1 cellular context compared by ENCODE assay signal in the genomic region with DNA sequence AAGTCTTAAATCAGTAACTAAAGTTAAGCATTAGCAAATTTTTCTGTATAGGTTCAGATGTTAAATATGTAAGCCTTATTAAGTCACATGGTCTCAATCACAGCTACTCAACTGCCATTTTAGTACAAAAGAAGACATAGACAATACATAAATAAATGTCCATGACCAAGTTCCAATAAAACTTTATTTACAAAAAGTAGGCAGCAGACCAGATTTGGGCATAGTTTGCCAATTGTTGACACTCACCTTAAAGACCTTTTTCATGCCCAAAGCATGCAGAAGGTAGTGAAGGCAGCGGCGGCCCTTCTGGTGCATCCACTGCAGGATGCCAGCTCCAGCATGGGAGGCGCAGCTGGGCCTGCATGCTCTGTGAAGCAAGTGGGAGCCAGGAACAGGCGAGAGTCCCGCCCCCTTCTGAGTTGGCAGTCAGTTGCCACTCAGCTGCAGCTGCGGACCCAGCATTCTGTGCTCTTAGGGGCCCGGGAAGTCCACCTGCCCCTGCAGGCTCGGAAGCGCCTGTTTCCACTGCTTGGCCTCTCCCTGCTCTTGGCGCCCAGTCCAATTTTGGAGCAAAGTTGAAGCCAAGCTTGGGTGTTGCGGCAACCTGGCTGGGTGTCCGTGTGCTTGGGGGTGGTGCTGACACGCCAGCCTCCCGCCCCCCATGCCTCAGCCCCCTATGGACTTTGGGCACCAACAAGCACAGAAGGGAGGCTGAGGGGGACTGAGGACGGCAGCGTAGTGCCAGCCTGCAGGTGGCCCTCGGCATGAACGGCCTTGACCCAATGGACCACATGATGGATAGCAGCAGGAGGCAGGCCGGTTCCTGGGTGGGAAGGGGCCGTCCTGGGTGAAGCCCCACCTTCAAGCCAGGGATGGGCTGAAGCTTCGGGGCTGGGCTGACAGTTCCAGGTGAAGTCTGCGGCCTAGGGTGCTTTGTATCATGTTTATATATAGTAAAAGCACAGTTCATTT.
TF ChIP-seq lines count a peak whose summit lies in the region.

No MANE protein-coding gene starts in this region.

TF ChIP-seq in GM12878, 131 proteins besides CTCF, POLR2A, EP300 and RAD21:
- no peak for TF ChIP-seq NFIC (IDR thresholded peaks at IDR 0.05; ENCODE audit: low read depth, low read length)
- TF ChIP-seq, protein P1, sequence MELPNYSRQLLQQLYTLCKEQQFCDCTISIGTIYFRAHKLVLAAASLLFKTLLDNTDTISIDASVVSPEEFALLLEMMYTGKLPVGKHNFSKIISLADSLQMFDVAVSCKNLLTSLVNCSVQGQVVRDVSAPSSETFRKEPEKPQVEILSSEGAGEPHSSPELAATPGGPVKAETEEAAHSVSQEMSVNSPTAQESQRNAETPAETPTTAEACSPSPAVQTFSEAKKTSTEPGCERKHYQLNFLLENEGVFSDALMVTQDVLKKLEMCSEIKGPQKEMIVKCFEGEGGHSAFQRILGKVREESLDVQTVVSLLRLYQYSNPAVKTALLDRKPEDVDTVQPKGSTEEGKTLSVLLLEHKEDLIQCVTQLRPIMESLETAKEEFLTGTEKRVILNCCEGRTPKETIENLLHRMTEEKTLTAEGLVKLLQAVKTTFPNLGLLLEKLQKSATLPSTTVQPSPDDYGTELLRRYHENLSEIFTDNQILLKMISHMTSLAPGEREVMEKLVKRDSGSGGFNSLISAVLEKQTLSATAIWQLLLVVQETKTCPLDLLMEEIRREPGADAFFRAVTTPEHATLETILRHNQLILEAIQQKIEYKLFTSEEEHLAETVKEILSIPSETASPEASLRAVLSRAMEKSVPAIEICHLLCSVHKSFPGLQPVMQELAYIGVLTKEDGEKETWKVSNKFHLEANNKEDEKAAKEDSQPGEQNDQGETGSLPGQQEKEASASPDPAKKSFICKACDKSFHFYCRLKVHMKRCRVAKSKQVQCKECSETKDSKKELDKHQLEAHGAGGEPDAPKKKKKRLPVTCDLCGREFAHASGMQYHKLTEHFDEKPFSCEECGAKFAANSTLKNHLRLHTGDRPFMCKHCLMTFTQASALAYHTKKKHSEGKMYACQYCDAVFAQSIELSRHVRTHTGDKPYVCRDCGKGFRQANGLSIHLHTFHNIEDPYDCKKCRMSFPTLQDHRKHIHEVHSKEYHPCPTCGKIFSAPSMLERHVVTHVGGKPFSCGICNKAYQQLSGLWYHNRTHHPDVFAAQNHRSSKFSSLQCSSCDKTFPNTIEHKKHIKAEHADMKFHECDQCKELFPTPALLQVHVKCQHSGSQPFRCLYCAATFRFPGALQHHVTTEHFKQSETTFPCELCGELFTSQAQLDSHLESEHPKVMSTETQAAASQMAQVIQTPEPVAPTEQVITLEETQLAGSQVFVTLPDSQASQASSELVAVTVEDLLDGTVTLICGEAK (IDR thresholded peaks at IDR 0.05; ENCODE audit: borderline replicate concordance) = peak; percentile 55
